ENCODE assay signal across 13 cellular contexts in the genomic region with DNA sequence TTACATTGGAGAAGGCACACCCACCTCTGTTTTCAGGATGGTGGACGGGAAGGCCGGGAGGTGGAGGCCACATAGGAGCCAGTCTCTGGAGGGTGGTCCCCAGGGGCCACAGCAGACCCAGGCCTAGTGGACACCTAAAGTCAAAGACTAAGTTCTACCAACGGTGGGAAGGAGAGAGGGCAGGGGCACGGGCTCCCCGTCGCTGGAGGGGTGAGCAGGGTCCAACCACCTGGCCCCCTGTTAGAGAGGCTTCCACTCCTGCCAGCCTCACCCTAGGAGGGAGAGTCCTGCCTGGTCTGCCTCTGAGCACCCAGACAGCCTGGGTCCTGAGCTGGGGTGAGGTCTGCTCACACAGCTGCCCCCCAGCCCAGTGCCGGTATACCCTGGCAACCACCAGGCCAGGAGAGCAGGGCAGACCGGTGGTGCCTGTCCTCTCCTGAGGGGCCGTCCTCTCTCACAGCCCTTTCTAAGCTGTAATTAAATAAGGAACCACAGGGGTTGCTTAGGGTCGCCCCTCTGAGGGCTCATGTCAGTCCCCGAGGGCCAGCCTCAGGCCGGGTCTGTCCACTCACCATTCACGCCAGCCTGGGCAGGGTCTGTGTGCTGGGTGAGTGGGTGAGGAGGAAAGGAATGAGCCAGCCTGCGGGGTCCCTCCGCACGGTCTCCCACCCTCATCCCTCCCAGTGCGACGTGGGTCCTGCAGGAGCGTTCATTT. TPM values are rescaled to one million over a fixed set of nuclear protein-coding genes. Genes with fewer than 3 reads are reported as not detected.
DNase-seq lines count a peak whose midpoint lies in the region; ATAC-seq, FAIRE-seq and TF ChIP-seq lines count a peak whose summit lies in the region.
"Had no signal": no experiment of that assay in that cellular context is flagged by ENCODE, and none has a peak within 500 bp of the region (broad histone marks: within the 10 kb centered on the region; RNA-seq: fewer than 3 reads in every experiment).

No MANE protein-coding gene starts in this region.

- peaks cover 35% of the 10 kb centered on the region for H3K4me1 Mint-ChIP-seq in T-helper 1 cell treated with Interleukin-12 subunit alpha and Interleukin-12 subunit beta and Interleukin-4 antibody, amounts not matched to agents 30 μg/mL and 1 μg/mL, for 36 hours (ENCODE audit: low read depth)
- H3K4me1 Mint-ChIP-seq in stimulated activated effector memory CD8-positive, alpha-beta T cell treated with anti-CD3 and anti-CD28 coated beads, Interleukin-12 subunit alpha, Interleukin-12 subunit beta, amount 100 ng/mL, for 72 hours = peaks cover 37% of the 10 kb centered on the region

- H3K27me3 ChIP-seq in endothelial cell of umbilical vein (ENCODE audit: control insufficient read depth in 2 of 2, insufficient read depth in 2 of 2, low read length in 2 of 2) = no peaks in the 10 kb centered on the region
- H3K27me3 ChIP-seq: foreskin keratinocyte had no signal

- H3K9me1 ChIP-seq in endothelial cell of umbilical vein (replicated peaks; ENCODE audit: control insufficient read depth, extremely low read depth, insufficient read depth, low read length) = no peaks in the 10 kb centered on the region

- POLR2A ChIA-PET in endothelial cell of umbilical vein (lab: Charles Lee) = no interaction called here

- BruUV-seq in endothelial cell of umbilical vein (replicated peaks; lab: Mats Ljungman, UMichigan) = no TSS peak

- DNase-seq in T-helper 1 cell = no peak
- DNase-seq in endothelial cell of umbilical vein (ENCODE audit: low read depth, low spot score) = no peak
- DNase-seq in stimulated activated effector memory CD8-positive, alpha-beta T cell treated with anti-CD3 and anti-CD28 coated beads, Interleukin-12 subunit alpha, Interleukin-12 subunit beta, amount 100 ng/mL, for 72 hours (ENCODE audit: low spot score in 2 of 2) = no peak
- DNase-seq in A172 (ENCODE audit: low spot score) = no peak
- no peak for DNase-seq in amygdala (lab: John Stamatoyannopoulos, UW)
- no peak for DNase-seq in GM12891 (ENCODE audit: insufficient read length, low spot score)
- DNase-seq: 8988T, activated gamma-delta T cell treated with Interleukin-2 at 50 U/mL for 16 hours, foreskin keratinocyte, Karpas-422, NCI-H2227 treated with DMSO at 0.1 percent for 48 hours had no signal

- intact Hi-C loops in endothelial cell of umbilical vein (cut with micrococcal nuclease) = no loop called here

- H3K27ac ChIP-seq in endothelial cell of umbilical vein (ENCODE audit: insufficient read depth, low read depth, low read length) = peak overlapping the region; percentile 8
- H3K27ac ChIP-seq: foreskin keratinocyte had no signal

- H3K79me2 ChIP-seq in endothelial cell of umbilical vein (ENCODE audit: control insufficient read depth, insufficient read depth, low read length) = peaks cover 71% of the 10 kb centered on the region

- dilution Hi-C loops in endothelial cell of umbilical vein (cut with MboI; ENCODE audit: extremely low pct_ligation_motif_present, low sequenced_read_pairs) = no loop called here

- no peak overlapping the region for H2AFZ ChIP-seq in endothelial cell of umbilical vein (ENCODE audit: low read depth, low read length)

- H3K9me3 ChIP-seq in endothelial cell of umbilical vein (replicated peaks; ENCODE audit: control insufficient read depth, insufficient read depth, low read length) = no peaks in the 10 kb centered on the region

- no peak overlapping the region for H3K9ac ChIP-seq in endothelial cell of umbilical vein (replicated peaks; ENCODE audit: extremely low read depth, insufficient read depth, low read length)

- H3K9me3 Mint-ChIP-seq in T-helper 1 cell treated with Interleukin-12 subunit alpha and Interleukin-12 subunit beta and Interleukin-4 antibody, amounts not matched to agents 30 μg/mL and 1 μg/mL, for 36 hours = no peaks in the 10 kb centered on the region
- H3K9me3 Mint-ChIP-seq in stimulated activated effector memory CD8-positive, alpha-beta T cell treated with anti-CD3 and anti-CD28 coated beads, Interleukin-12 subunit alpha, Interleukin-12 subunit beta, amount 100 ng/mL, for 72 hours = no peaks in the 10 kb centered on the region

- no peak for TF ChIP-seq POLR2A in endothelial cell of umbilical vein (IDR thresholded peaks at IDR 0.05; ENCODE audit: low read depth, low read length)
- TF ChIP-seq POLR2A in GM12891 (IDR thresholded peaks at IDR 0.05; ENCODE audit: low read depth, low read length) = no peak

- no peaks in the 10 kb centered on the region for H4K20me1 ChIP-seq in endothelial cell of umbilical vein (replicated peaks; ENCODE audit: control insufficient read depth, extremely low read depth, insufficient read depth, low read length)

- H3K4me3 ChIP-seq in WI38 (ENCODE audit: low read depth, low read length) = peak overlapping the region; percentile 90; the same call in 1 of the 2 replicates
- H3K4me3 ChIP-seq in endothelial cell of umbilical vein (replicated peaks in 1 of 3; ENCODE audit: insufficient read depth in 1 of 3, low read depth in 1 of 3, low read length in 3 of 3) = no peak overlapping the region

- peaks cover 41% of the 10 kb centered on the region for H3K4me1 ChIP-seq in endothelial cell of umbilical vein (ENCODE audit: control insufficient read depth, extremely low read depth, insufficient read depth, low read length)

- H3K36me3 ChIP-seq in endothelial cell of umbilical vein (ENCODE audit: control insufficient read depth in 2 of 2, extremely low read depth in 1 of 2, insufficient read depth in 2 of 2, low read length in 2 of 2) = peaks cover 2 to 5% of the 10 kb centered on the region in 2 experiments

- no peak for FAIRE-seq in endothelial cell of umbilical vein (lab: Jason Lieb, UNC)
- FAIRE-seq in GM12891 (lab: Jason Lieb, UNC) = no peak

- peak overlapping the region; percentile 31 for H3K27ac Mint-ChIP-seq in T-helper 1 cell treated with Interleukin-12 subunit alpha and Interleukin-12 subunit beta and Interleukin-4 antibody, amounts not matched to agents 30 μg/mL and 1 μg/mL, for 36 hours
- no peak overlapping the region for H3K27ac Mint-ChIP-seq in stimulated activated effector memory CD8-positive, alpha-beta T cell treated with anti-CD3 and anti-CD28 coated beads, Interleukin-12 subunit alpha, Interleukin-12 subunit beta, amount 100 ng/mL, for 72 hours

- peaks cover 10% of the 10 kb centered on the region for H3K36me3 Mint-ChIP-seq in T-helper 1 cell treated with Interleukin-12 subunit alpha and Interleukin-12 subunit beta and Interleukin-4 antibody, amounts not matched to agents 30 μg/mL and 1 μg/mL, for 36 hours (ENCODE audit: low read depth)
- H3K36me3 Mint-ChIP-seq in stimulated activated effector memory CD8-positive, alpha-beta T cell treated with anti-CD3 and anti-CD28 coated beads, Interleukin-12 subunit alpha, Interleukin-12 subunit beta, amount 100 ng/mL, for 72 hours = peaks cover 7% of the 10 kb centered on the region

- TF ChIP-seq CTCF in WI38 (IDR thresholded peaks at IDR 0.05; ENCODE audit: low read depth, low read length) = no peak
- no peak for TF ChIP-seq CTCF in endothelial cell of umbilical vein (IDR thresholded peaks at IDR 0.05; ENCODE audit: extremely low read depth in 1 of 2, insufficient read depth in 1 of 2, low read depth in 1 of 2, low read length in 2 of 2)

- CTCF ChIA-PET in endothelial cell of umbilical vein (lab: Charles Lee) = interaction anchor here (1.0 to 2.4 kb wide), 4 partner anchors 11 to 30 kb away, joined by 5 to 11 read pairs (median 6); no protein-coding TSS in a partner anchor

- H3K4me2 ChIP-seq in endothelial cell of umbilical vein (ENCODE audit: insufficient read depth, low read length) = peak overlapping the region; percentile 85

- no peak for ATAC-seq in stimulated activated effector memory CD8-positive, alpha-beta T cell treated with anti-CD3 and anti-CD28 coated beads, Interleukin-12 subunit alpha, Interleukin-12 subunit beta, amount 100 ng/mL, for 72 hours
- ATAC-seq: foreskin keratinocyte had no signal

- peak overlapping the region; percentile 76 for H3K4me3 Mint-ChIP-seq in T-helper 1 cell treated with Interleukin-12 subunit alpha and Interleukin-12 subunit beta and Interleukin-4 antibody, amounts not matched to agents 30 μg/mL and 1 μg/mL, for 36 hours
- H3K4me3 Mint-ChIP-seq in stimulated activated effector memory CD8-positive, alpha-beta T cell treated with anti-CD3 and anti-CD28 coated beads, Interleukin-12 subunit alpha, Interleukin-12 subunit beta, amount 100 ng/mL, for 72 hours = peak overlapping the region; percentile 71

- no peaks in the 10 kb centered on the region for H3K27me3 Mint-ChIP-seq in T-helper 1 cell treated with Interleukin-12 subunit alpha and Interleukin-12 subunit beta and Interleukin-4 antibody, amounts not matched to agents 30 μg/mL and 1 μg/mL, for 36 hours (ENCODE audit: low read depth)

TF ChIP-seq in GM12891, 5 proteins besides CTCF, POLR2A, EP300 and RAD21:
- no peak for TF ChIP-seq TAF1 (IDR thresholded peaks at IDR 0.05; ENCODE audit: low read depth, low read length)

RNA-seq across cellular contexts. Expression of a gene that starts 2.3 kb away (rescaled TPM):
- 117 and 124 TPM in 2 replicates for total RNA-seq in endothelial cell of umbilical vein
- 55.3 and 83.9 TPM in 2 replicates for polyA plus RNA-seq in endothelial cell of umbilical vein
- polyA plus RNA-seq in endothelial cell of umbilical vein (2011; cell fraction: cytosol; rRNA removed) = 34.2 and 52.3 TPM in 2 replicates
- 115 and 129 TPM in 2 replicates for polyA plus RNA-seq in endothelial cell of umbilical vein (2011; cell fraction: nucleus; rRNA removed)
- polyA plus RNA-seq in endothelial cell of umbilical vein (2012) = 45.4 and 63.8 TPM in 2 replicates
- polyA minus RNA-seq in endothelial cell of umbilical vein = 36.4 and 48.2 TPM in 2 replicates
- polyA minus RNA-seq in endothelial cell of umbilical vein (2011; cell fraction: cytosol; rRNA and poly(A)+ RNA removed) = 48.9 TPM
- polyA minus RNA-seq in endothelial cell of umbilical vein (2011; cell fraction: nucleus; rRNA and poly(A)+ RNA removed) = 36.9 and 55.9 TPM in 2 replicates
- 93.1 and 98.0 TPM in 2 replicates for total RNA-seq in A172 (2014; rRNA removed; shearing (Covaris generic))
- 15.6 TPM for polyA plus RNA-seq in GM12891 (2012; ENCODE audit: low read depth, missing spikeins)

RNA-seq across cellular contexts. Expression of a gene that starts 32.3 kb away (rescaled TPM):
- total RNA-seq in endothelial cell of umbilical vein = 1.9 and 2.7 TPM in 2 replicates
- 1.3 and 1.9 TPM in 2 replicates for polyA plus RNA-seq in endothelial cell of umbilical vein
- 1.5 and 1.6 TPM in 2 replicates for polyA plus RNA-seq in endothelial cell of umbilical vein (2011; cell fraction: cytosol; rRNA removed)
- polyA plus RNA-seq in endothelial cell of umbilical vein (2011; cell fraction: nucleus; rRNA removed) = 10.8 and 14.8 TPM in 2 replicates
- 1.2 and 2.1 TPM in 2 replicates for polyA plus RNA-seq in endothelial cell of umbilical vein (2012)
- 1.0 and 2.0 TPM in 2 replicates for polyA minus RNA-seq in endothelial cell of umbilical vein
- polyA minus RNA-seq in endothelial cell of umbilical vein (2011; cell fraction: cytosol; rRNA and poly(A)+ RNA removed) = 6.2 TPM
- 3.2 and 4.7 TPM in 2 replicates for polyA minus RNA-seq in endothelial cell of umbilical vein (2011; cell fraction: nucleus; rRNA and poly(A)+ RNA removed)
- total RNA-seq in A172 (2014; rRNA removed; shearing (Covaris generic)) = 3.4 and 3.7 TPM in 2 replicates
- polyA plus RNA-seq in GM12891 (2012; ENCODE audit: low read depth, missing spikeins) = 0.21 TPM
